24 cellular contexts compared by ENCODE assay signal in genomic region chr4:85411386-85411785, GRCh38.
"Had no signal": no experiment of that assay in that cellular context is flagged by ENCODE, and none has a peak within 500 bp of the region (broad histone marks: within the 10 kb centered on the region; RNA-seq: fewer than 3 reads in every experiment).

No MANE protein-coding gene starts in this region.

- H3K27me3 ChIP-seq: colonic mucosa, dorsolateral prefrontal cortex, esophagus muscularis mucosa, esophagus squamous epithelium, foreskin keratinocyte, gastrocnemius medialis, gastroesophageal sphincter, heart left ventricle had no signal

- H3K4me1 ChIP-seq: colonic mucosa, esophagus muscularis mucosa, esophagus squamous epithelium, foreskin keratinocyte, gastrocnemius medialis, gastroesophageal sphincter had no signal

- H3K9me3 Mint-ChIP-seq: dendritic cell treated with granulocyte-macrophage colony-stimulating factor and Interleukin-4, amounts not matched to agents 40 ng/mL and 50 ng/mL, for 4 days; effector memory CD8-positive, alpha-beta T cell; endodermal cell had no signal

- H3K27ac ChIP-seq: colonic mucosa, coronary artery, dorsolateral prefrontal cortex, epithelial cell of prostate, esophagus muscularis mucosa, esophagus squamous epithelium, foreskin keratinocyte, gastrocnemius medialis, gastroesophageal sphincter, heart left ventricle had no signal

- H3K4me3 ChIP-seq: colonic mucosa, coronary artery, dorsolateral prefrontal cortex, esophagus muscularis mucosa, esophagus squamous epithelium, gastrocnemius medialis, gastroesophageal sphincter, heart left ventricle had no signal

- H3K36me3 ChIP-seq: colonic mucosa, esophagus muscularis mucosa, esophagus squamous epithelium, gastrocnemius medialis, gastroesophageal sphincter, heart left ventricle had no signal

- DNase-seq: colonic mucosa; cortex of kidney; dermis blood vessel endothelial cell; dorsolateral prefrontal cortex; effector CD4-positive, alpha-beta T cell; effector CD8-positive, alpha-beta T cell; effector memory CD4-positive, alpha-beta T cell; effector memory CD8-positive, alpha-beta T cell; endodermal cell; erythroblast; esophagus squamous epithelium; foreskin fibroblast; foreskin keratinocyte; foreskin melanocyte; gastrocnemius medialis; glutamatergic neuron; head of caudate nucleus; heart left ventricle had no signal

- H3K27ac Mint-ChIP-seq: dendritic cell treated with granulocyte-macrophage colony-stimulating factor and Interleukin-4, amounts not matched to agents 40 ng/mL and 50 ng/mL, for 4 days; effector memory CD8-positive, alpha-beta T cell; endodermal cell had no signal

- H3K27me3 Mint-ChIP-seq: effector memory CD8-positive, alpha-beta T cell had no signal

- ATAC-seq: effector memory CD8-positive, alpha-beta T cell; esophagus mucosa; foreskin keratinocyte; gastrocnemius medialis; gastroesophageal sphincter; heart left ventricle had no signal

- H3K9me3 ChIP-seq: colonic mucosa, esophagus muscularis mucosa, esophagus squamous epithelium, gastrocnemius medialis, gastroesophageal sphincter, heart left ventricle had no signal

- H3K4me1 Mint-ChIP-seq: endodermal cell had no signal

- H3K4me3 Mint-ChIP-seq: dendritic cell treated with granulocyte-macrophage colony-stimulating factor and Interleukin-4, amounts not matched to agents 40 ng/mL and 50 ng/mL, for 4 days; effector memory CD8-positive, alpha-beta T cell; endodermal cell had no signal
